ENCODE assay signal across 1 cellular context in the genomic region with DNA sequence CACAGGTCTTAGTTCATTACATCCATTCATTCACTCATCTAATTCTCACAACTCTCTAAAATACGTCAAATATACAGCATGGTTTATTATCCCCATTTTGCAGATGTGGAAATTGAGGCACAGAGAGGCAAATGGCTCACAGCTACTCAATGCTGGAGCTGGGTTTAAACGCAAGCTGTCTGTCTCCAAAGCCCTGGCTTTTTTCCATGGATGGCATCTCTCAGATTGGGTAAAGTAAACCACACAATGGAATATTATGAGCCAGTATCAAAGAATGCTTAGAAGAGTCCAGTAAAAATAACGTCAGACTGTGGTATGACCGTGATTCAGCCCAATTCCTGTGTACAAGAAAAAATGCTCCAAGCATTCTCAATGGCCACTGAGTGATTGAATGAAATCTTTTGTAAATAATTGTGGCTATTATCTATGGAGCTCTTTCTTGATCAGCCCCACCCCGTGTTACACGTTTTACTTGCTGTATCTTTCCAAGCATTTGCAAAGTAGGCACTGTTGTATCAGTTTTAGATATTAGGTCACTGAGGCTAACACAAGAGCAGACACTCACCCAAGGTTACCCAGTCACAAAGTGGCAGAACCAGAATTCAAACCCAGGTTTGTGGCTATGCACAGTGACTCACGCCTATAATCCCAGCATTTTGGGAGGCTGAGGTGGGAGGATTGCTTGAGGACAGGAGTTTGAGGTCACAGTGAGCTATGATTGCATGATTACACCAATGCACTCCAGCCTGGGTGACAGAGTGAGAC.
TF ChIP-seq lines count a peak whose summit lies in the region.

No MANE protein-coding gene starts in this region.

TF ChIP-seq in endothelial cell of umbilical vein, 7 proteins besides CTCF, POLR2A, EP300 and RAD21:
- TF ChIP-seq, protein P1, sequence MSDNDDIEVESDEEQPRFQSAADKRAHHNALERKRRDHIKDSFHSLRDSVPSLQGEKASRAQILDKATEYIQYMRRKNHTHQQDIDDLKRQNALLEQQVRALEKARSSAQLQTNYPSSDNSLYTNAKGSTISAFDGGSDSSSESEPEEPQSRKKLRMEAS (IDR thresholded peaks at IDR 0.05; ENCODE audit: insufficient read depth, insufficient read length): no peak
- TF ChIP-seq POLR2AphosphoS5 (IDR thresholded peaks at IDR 0.05; ENCODE audit: insufficient read depth, low read depth, low read length) (peak; percentile 70), FOS (IDR thresholded peaks at IDR 0.05; ENCODE audit: borderline replicate concordance, insufficient read depth, low read length) (peak; percentile 56), JUN (IDR thresholded peaks at IDR 0.05; ENCODE audit: borderline replicate concordance, insufficient read depth, insufficient read length, low read depth) (peak; percentile 83), EZH2 (IDR thresholded peaks at IDR 0.05; ENCODE audit: borderline replicate concordance, low read depth, low read length, severe bottlenecking) (no peak), GATA2 (IDR thresholded peaks at IDR 0.05; ENCODE audit: insufficient read depth, insufficient read length, low read depth, low read length) (no peak)
